In the genomic region with DNA sequence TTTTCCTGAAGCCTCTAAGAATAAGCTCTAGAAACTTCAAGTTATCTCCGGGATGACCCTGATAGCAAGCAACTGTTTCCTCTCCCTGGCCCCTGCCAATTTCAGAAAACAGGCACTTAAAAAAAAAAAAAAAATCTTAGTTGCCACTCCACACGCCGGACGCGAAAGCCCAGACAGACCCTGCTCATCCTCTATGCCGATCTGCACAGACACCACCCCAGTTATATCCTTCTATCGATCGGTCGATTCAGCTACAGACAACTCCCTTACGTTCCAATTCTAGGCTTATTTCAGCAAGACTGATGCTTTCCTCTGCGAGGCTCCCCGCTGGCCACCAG, we compare ENCODE assay signal across 8 cellular contexts. TPM values are rescaled to one million over a fixed set of nuclear protein-coding genes. Genes with fewer than 3 reads are reported as not detected.
DNase-seq lines count a peak whose midpoint lies in the region; ATAC-seq and TF ChIP-seq lines count a peak whose summit lies in the region.

No MANE protein-coding gene starts in this region.

- H3K36me3 ChIP-seq in HAP-1 (replicated peaks) (peaks cover 23% of the 10 kb centered on the region), heart right ventricle (peaks cover 0 to 25% (median 0%) of the 10 kb centered on the region in 9 donors), skeletal muscle satellite cell (ENCODE audit: insufficient read depth, low read length) (peaks cover under 1% of the 10 kb centered on the region)

- no peak for TF ChIP-seq CTCF in heart right ventricle (IDR thresholded peaks at IDR 0.05)

- DNase-seq in HAP-1 (ENCODE audit: low spot score in 2 of 2): no peak
- no peak for DNase-seq in heart right ventricle
- DNase-seq in RKO (ENCODE audit: low spot score): no peak
- no peak for DNase-seq in NCI-H1417 treated with DMSO at 0.1 percent for 48 hours (lab: John Stamatoyannopoulos, UW)
- no peak for DNase-seq in activated naive CD4-positive, alpha-beta T cell (lab: John Stamatoyannopoulos, UW)

- peaks cover 20% of the 10 kb centered on the region for H3K4me1 ChIP-seq in HAP-1
- peaks cover 0 to 20% (median 15%) of the 10 kb centered on the region in 9 donors for H3K4me1 ChIP-seq in heart right ventricle
- H3K4me1 ChIP-seq in skeletal muscle satellite cell (ENCODE audit: control insufficient read depth, insufficient read depth, low read length): peaks cover 5% of the 10 kb centered on the region

- H3K4me2 ChIP-seq in skeletal muscle satellite cell (ENCODE audit: low read length): peak overlapping the region; percentile 99

- peak overlapping the region; percentile 71 for H3K4me3 ChIP-seq in HAP-1
- H3K4me3 ChIP-seq in heart right ventricle: peak overlapping the region; percentile 80 to 97 (median 90)
- H3K4me3 ChIP-seq in skeletal muscle satellite cell (ENCODE audit: low read length): peak overlapping the region; percentile 94

- H3K27me3 ChIP-seq in HAP-1 (ENCODE audit: low read depth) (no peaks in the 10 kb centered on the region), heart right ventricle (no peaks in the 10 kb centered on the region), skeletal muscle satellite cell (ENCODE audit: control insufficient read depth, insufficient read depth, low read length) (no peaks in the 10 kb centered on the region)

- in situ Hi-C loops in HAP-1 (cut with MboI; ENCODE audit: low sequenced_read_pairs): no loop called here

- WGBS in heart right ventricle, 2 donors: 0% methylated on average over 12 of the region's 12 CpGs

- H3K27ac ChIP-seq in heart right ventricle: peak overlapping the region; percentile 87 to 100 (median 98)

- peak overlapping the region; percentile 91 for H3K9ac ChIP-seq in skeletal muscle satellite cell (ENCODE audit: low read depth, low read length)

- intact Hi-C loops in heart right ventricle (cut with DNase I): loop anchor here in 1 of 10 donors (2.0 kb wide), 1 partner anchor 19 kb away; no protein-coding TSS in a partner anchor

- H3K9me3 ChIP-seq in HAP-1: no peaks in the 10 kb centered on the region
- H3K9me3 ChIP-seq in heart right ventricle: no peaks in the 10 kb centered on the region
- H3K9me3 ChIP-seq in skeletal muscle satellite cell (replicated peaks; ENCODE audit: low read length): no peaks in the 10 kb centered on the region

- peak; percentile 19; the same call in 2 of the 3 replicates for ATAC-seq in SK-N-SH treated with all-trans-retinoic acid at 6 μM for 48 hours
- ATAC-seq in heart right ventricle: peak in 4 of 8 donors; percentile 2 to 19 (median 8)
- ATAC-seq in HG03025 (IDR thresholded peaks at IDR 0.05; ENCODE audit: low FRiP score, unreplicated experiment): no peak

TF ChIP-seq in SK-N-SH treated with all-trans-retinoic acid at 6 μM for 48 hours, 23 proteins besides CTCF, POLR2A, EP300 and RAD21:
- TF ChIP-seq ARNTL (CRISPR knock-in tag; IDR thresholded peaks at IDR 0.05; ENCODE audit: borderline replicate concordance, low read depth) (no peak), CSDC2 (CRISPR knock-in tag; IDR thresholded peaks at IDR 0.05) (no peak), ZC3H10 (CRISPR knock-in tag; IDR thresholded peaks at IDR 0.05) (no peak), ISL1 (CRISPR knock-in tag; IDR thresholded peaks at IDR 0.05) (no peak), POU6F1 (CRISPR knock-in tag; IDR thresholded peaks at IDR 0.05; ENCODE audit: borderline replicate concordance, low read depth) (no peak)

RNA-seq across cellular contexts. Expression of gene ANP32E, which starts 1.6 kb away (rescaled TPM):
- 10 to 100 TPM; 23.7 to 58.2 (median 41.6) TPM for total RNA-seq in heart right ventricle
- polyA plus RNA-seq in heart right ventricle: 10 to 100 TPM; 17.3 to 40.0 TPM
- 17.9 and 22.3 TPM in 2 replicates for total RNA-seq in skeletal muscle satellite cell (2012; rRNA removed)

RNA-seq across cellular contexts. Expression of gene CA14, which starts 23.3 kb away (rescaled TPM):
- total RNA-seq in heart right ventricle: 10 to 100 TPM in 3 of 10 donors, 1 to 10 TPM in 5, under 1 TPM in 2; 0.48 to 18.5 (median 2.9) TPM
- 10 to 100 TPM in 1 of 2 donors, 1 to 10 TPM in 1; 3.3 to 11.6 TPM for polyA plus RNA-seq in heart right ventricle
- not detected in 2 replicates for total RNA-seq in skeletal muscle satellite cell (2012; rRNA removed)

RNA-seq across cellular contexts. Expression of gene APH1A, which starts 34.5 kb away (rescaled TPM):
- total RNA-seq in heart right ventricle: 10 to 100 TPM; 56.6 to 86.9 (median 65.7) TPM
- polyA plus RNA-seq in heart right ventricle: 10 to 100 TPM; 52.9 to 74.4 TPM
- total RNA-seq in skeletal muscle satellite cell (2012; rRNA removed): 82.6 and 85.0 TPM in 2 replicates

RNA-seq across cellular contexts. Expression of gene C1orf54, which starts 38.3 kb away (rescaled TPM):
- total RNA-seq in heart right ventricle: 10 to 100 TPM in 6 of 10 donors, 1 to 10 TPM in 4; 5.7 to 19.5 (median 11.8) TPM
- 10 to 100 TPM; 29.1 to 34.3 TPM for polyA plus RNA-seq in heart right ventricle
- 7.9 and 10.7 TPM in 2 replicates for total RNA-seq in skeletal muscle satellite cell (2012; rRNA removed)

RNA-seq across cellular contexts. Expression of gene CIART, which starts 48.1 kb away (rescaled TPM):
- total RNA-seq in heart right ventricle: 10 to 100 TPM in 6 of 10 donors, 1 to 10 TPM in 4; 3.4 to 22.6 (median 15.5) TPM
- polyA plus RNA-seq in heart right ventricle: 10 to 100 TPM in 1 of 2 donors, 1 to 10 TPM in 1; 4.9 to 18.7 TPM
- total RNA-seq in skeletal muscle satellite cell (2012; rRNA removed): 1.3 and 4.8 TPM in 2 replicates
